1 cellular context compared by ENCODE assay signal in the genomic region with DNA sequence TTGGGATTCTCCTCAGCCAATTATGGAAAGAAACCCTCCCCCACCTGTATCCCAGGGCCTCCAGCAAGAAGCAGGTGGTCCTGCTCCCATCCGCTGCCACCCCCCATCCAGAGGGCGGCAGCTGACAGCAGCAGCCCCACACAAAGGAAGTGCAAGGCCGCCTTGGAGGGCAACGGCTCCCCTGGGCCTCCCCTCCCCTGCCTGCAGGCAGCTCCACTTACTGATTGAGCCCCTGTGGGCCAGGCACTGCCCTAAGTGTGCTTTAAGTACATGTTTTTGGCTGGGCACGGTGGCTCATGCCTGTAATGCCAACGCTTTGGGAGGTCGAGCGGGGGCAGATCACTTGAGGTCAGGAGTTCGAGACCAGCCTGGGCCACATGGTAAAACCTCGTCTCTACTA.
TF ChIP-seq lines count a peak whose summit lies in the region.

No MANE protein-coding gene starts in this region.

TF ChIP-seq in HepG2, 621 proteins besides CTCF, POLR2A, EP300 and RAD21 (continued from another document):
- TF ChIP-seq, protein P1, sequence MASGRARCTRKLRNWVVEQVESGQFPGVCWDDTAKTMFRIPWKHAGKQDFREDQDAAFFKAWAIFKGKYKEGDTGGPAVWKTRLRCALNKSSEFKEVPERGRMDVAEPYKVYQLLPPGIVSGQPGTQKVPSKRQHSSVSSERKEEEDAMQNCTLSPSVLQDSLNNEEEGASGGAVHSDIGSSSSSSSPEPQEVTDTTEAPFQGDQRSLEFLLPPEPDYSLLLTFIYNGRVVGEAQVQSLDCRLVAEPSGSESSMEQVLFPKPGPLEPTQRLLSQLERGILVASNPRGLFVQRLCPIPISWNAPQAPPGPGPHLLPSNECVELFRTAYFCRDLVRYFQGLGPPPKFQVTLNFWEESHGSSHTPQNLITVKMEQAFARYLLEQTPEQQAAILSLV (CRISPR knock-in tag; IDR thresholded peaks at IDR 0.05; ENCODE audit: borderline replicate concordance), result 0 out of 2 replicates have a peak, but pooled peaks have one; percentile 24
- TF ChIP-seq SUZ12 (IDR thresholded peaks at IDR 0.05; ENCODE audit: low read depth, low read length) (no peak), SPEN (CRISPR knock-in tag; IDR thresholded peaks at IDR 0.05; ENCODE audit: low read depth) (0 out of 2 replicates have a peak, but pooled peaks have one; percentile 32), HNF4G (IDR thresholded peaks at IDR 0.05; ENCODE audit: borderline replicate concordance, low read depth, low read length) (no peak), HNF4G (CRISPR knock-in tag; IDR thresholded peaks at IDR 0.05; ENCODE audit: borderline replicate concordance, low read depth) (0 out of 2 replicates have a peak, but pooled peaks have one; percentile 17), MEIS2 (CRISPR knock-in tag; IDR thresholded peaks at IDR 0.05) (no peak), ZMYM2 (CRISPR knock-in tag; IDR thresholded peaks at IDR 0.05) (0 out of 2 replicates have a peak, but pooled peaks have one; percentile 45), ZBTB7A (CRISPR knock-in tag; IDR thresholded peaks at IDR 0.05) (0 out of 2 replicates have a peak, but pooled peaks have one; percentile 34), ZNF101 (CRISPR knock-in tag; IDR thresholded peaks at IDR 0.05; ENCODE audit: borderline replicate concordance, low read depth) (no peak), ZMYM3 (CRISPR knock-in tag; IDR thresholded peaks at IDR 0.05) (0 out of 2 replicates have a peak, but pooled peaks have one; percentile 43), WIZ (CRISPR knock-in tag; IDR thresholded peaks at IDR 0.05) (0 out of 2 replicates have a peak, but pooled peaks have one; percentile 38), ZFX (CRISPR knock-in tag; IDR thresholded peaks at IDR 0.05; ENCODE audit: low read depth) (peak; percentile 27; the same call in 1 of the 2 replicates), ZNF432 (CRISPR knock-in tag; IDR thresholded peaks at IDR 0.05; ENCODE audit: borderline replicate concordance) (no peak), SNAPC2 (CRISPR knock-in tag; IDR thresholded peaks at IDR 0.05) (no peak)
- TF ChIP-seq, protein P2, sequence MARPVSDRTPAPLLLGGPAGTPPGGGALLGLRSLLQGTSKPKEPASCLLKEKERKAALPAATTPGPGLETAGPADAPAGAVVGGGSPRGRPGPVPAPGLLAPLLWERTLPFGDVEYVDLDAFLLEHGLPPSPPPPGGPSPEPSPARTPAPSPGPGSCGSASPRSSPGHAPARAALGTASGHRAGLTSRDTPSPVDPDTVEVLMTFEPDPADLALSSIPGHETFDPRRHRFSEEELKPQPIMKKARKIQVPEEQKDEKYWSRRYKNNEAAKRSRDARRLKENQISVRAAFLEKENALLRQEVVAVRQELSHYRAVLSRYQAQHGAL (CRISPR knock-in tag; IDR thresholded peaks at IDR 0.05; ENCODE audit: not compliant biosample characterization), result no peak
- TF ChIP-seq, protein P3, sequence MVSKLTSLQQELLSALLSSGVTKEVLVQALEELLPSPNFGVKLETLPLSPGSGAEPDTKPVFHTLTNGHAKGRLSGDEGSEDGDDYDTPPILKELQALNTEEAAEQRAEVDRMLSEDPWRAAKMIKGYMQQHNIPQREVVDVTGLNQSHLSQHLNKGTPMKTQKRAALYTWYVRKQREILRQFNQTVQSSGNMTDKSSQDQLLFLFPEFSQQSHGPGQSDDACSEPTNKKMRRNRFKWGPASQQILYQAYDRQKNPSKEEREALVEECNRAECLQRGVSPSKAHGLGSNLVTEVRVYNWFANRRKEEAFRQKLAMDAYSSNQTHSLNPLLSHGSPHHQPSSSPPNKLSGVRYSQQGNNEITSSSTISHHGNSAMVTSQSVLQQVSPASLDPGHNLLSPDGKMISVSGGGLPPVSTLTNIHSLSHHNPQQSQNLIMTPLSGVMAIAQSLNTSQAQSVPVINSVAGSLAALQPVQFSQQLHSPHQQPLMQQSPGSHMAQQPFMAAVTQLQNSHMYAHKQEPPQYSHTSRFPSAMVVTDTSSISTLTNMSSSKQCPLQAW (CRISPR knock-in tag; IDR thresholded peaks at IDR 0.05), result 0 out of 2 replicates have a peak, but pooled peaks have one; percentile 37
- TF ChIP-seq, protein P4, sequence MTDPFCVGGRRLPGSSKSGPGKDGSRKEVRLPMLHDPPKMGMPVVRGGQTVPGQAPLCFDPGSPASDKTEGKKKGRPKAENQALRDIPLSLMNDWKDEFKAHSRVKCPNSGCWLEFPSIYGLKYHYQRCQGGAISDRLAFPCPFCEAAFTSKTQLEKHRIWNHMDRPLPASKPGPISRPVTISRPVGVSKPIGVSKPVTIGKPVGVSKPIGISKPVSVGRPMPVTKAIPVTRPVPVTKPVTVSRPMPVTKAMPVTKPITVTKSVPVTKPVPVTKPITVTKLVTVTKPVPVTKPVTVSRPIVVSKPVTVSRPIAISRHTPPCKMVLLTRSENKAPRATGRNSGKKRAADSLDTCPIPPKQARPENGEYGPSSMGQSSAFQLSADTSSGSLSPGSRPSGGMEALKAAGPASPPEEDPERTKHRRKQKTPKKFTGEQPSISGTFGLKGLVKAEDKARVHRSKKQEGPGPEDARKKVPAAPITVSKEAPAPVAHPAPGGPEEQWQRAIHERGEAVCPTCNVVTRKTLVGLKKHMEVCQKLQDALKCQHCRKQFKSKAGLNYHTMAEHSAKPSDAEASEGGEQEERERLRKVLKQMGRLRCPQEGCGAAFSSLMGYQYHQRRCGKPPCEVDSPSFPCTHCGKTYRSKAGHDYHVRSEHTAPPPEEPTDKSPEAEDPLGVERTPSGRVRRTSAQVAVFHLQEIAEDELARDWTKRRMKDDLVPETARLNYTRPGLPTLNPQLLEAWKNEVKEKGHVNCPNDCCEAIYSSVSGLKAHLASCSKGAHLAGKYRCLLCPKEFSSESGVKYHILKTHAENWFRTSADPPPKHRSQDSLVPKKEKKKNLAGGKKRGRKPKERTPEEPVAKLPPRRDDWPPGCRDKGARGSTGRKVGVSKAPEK (CRISPR knock-in tag; IDR thresholded peaks at IDR 0.05; ENCODE audit: borderline replicate concordance), result peak; percentile 43; the same call in 1 of the 2 replicates
- TF ChIP-seq, protein P5, sequence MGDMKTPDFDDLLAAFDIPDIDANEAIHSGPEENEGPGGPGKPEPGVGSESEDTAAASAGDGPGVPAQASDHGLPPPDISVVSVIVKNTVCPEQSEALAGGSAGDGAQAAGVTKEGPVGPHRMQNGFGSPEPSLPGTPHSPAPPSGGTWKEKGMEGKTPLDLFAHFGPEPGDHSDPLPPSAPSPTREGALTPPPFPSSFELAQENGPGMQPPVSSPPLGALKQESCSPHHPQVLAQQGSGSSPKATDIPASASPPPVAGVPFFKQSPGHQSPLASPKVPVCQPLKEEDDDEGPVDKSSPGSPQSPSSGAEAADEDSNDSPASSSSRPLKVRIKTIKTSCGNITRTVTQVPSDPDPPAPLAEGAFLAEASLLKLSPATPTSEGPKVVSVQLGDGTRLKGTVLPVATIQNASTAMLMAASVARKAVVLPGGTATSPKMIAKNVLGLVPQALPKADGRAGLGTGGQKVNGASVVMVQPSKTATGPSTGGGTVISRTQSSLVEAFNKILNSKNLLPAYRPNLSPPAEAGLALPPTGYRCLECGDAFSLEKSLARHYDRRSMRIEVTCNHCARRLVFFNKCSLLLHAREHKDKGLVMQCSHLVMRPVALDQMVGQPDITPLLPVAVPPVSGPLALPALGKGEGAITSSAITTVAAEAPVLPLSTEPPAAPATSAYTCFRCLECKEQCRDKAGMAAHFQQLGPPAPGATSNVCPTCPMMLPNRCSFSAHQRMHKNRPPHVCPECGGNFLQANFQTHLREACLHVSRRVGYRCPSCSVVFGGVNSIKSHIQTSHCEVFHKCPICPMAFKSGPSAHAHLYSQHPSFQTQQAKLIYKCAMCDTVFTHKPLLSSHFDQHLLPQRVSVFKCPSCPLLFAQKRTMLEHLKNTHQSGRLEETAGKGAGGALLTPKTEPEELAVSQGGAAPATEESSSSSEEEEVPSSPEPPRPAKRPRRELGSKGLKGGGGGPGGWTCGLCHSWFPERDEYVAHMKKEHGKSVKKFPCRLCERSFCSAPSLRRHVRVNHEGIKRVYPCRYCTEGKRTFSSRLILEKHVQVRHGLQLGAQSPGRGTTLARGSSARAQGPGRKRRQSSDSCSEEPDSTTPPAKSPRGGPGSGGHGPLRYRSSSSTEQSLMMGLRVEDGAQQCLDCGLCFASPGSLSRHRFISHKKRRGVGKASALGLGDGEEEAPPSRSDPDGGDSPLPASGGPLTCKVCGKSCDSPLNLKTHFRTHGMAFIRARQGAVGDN (CRISPR knock-in tag; IDR thresholded peaks at IDR 0.05), result peak; percentile 46; the same call in 1 of the 2 replicates
